In genomic region chr1:192399161-192399560, GRCh38 we compare ENCODE assay signal across 15 cellular contexts.
A peak's percentile ranks its signal among the peaks of the same experiment; 100 is the strongest.
DNase-seq lines count a peak whose midpoint lies in the region; ATAC-seq and TF ChIP-seq lines count a peak whose summit lies in the region.
"Had no signal": no experiment of that assay in that cellular context is flagged by ENCODE, and none has a peak within 500 bp of the region (broad histone marks: within the 10 kb centered on the region; RNA-seq: fewer than 3 reads in every experiment).

No MANE protein-coding gene starts in this region.

- H3K4me2 ChIP-seq in GM23338, result no peak overlapping the region

- no peak overlapping the region for H3K27ac ChIP-seq in GM23338 (ENCODE audit: low read depth)
- no peak overlapping the region for H3K27ac ChIP-seq in gastroesophageal sphincter
- H3K27ac ChIP-seq: SJSA1 had no signal

- TF ChIP-seq CTCF in GM23338 (conservative IDR thresholded peaks at IDR 0.05; ENCODE audit: low read depth in 2 of 2) (no peak), endothelial cell (IDR thresholded peaks at IDR 0.05; ENCODE audit: unreplicated experiment) (no peak), gastroesophageal sphincter (IDR thresholded peaks at IDR 0.05) (no peak)

- H4K20me1 ChIP-seq in GM23338 (replicated peaks; ENCODE audit: insufficient read depth), result no peaks in the 10 kb centered on the region

- TF ChIP-seq EP300 in gastroesophageal sphincter (IDR thresholded peaks at IDR 0.05), result no peak

- H3K79me2 ChIP-seq in GM23338 (replicated peaks; ENCODE audit: insufficient read depth), result no peaks in the 10 kb centered on the region

- H3K36me3 ChIP-seq in GM23338 (ENCODE audit: insufficient read depth) (no peaks in the 10 kb centered on the region), neuron (ENCODE audit: insufficient read depth, low read length) (no peaks in the 10 kb centered on the region), gastroesophageal sphincter (no peaks in the 10 kb centered on the region)
- H3K36me3 ChIP-seq: SJSA1 had no signal

- ATAC-seq in GM23338, result no peak
- ATAC-seq in gastroesophageal sphincter, result no peak
- ATAC-seq in GM21529 (IDR thresholded peaks at IDR 0.05; ENCODE audit: unreplicated experiment), result no peak
- ATAC-seq: CD8-positive, alpha-beta T cell; PC-3 had no signal

- H3K4me1 Mint-ChIP-seq in GM23338, result peaks cover 2% of the 10 kb centered on the region; the same call in 2 of the 3 replicates
- peaks cover 8% of the 10 kb centered on the region for H3K4me1 Mint-ChIP-seq in endothelial cell (ENCODE audit: unreplicated experiment)

- H3K36me3 Mint-ChIP-seq in GM23338 (ENCODE audit: low read depth) (no peaks in the 10 kb centered on the region), endothelial cell (ENCODE audit: low read depth, unreplicated experiment) (no peaks in the 10 kb centered on the region)
- H3K36me3 Mint-ChIP-seq: CD8-positive, alpha-beta T cell had no signal

- H3K9me3 Mint-ChIP-seq in GM23338, result no peaks in the 10 kb centered on the region
- no peaks in the 10 kb centered on the region for H3K9me3 Mint-ChIP-seq in endothelial cell (ENCODE audit: unreplicated experiment)
- H3K9me3 Mint-ChIP-seq: CD8-positive, alpha-beta T cell had no signal

- TF ChIP-seq POLR2A in gastroesophageal sphincter (IDR thresholded peaks at IDR 0.05), result no peak

- H3K4me1 ChIP-seq in GM23338 (ENCODE audit: insufficient read depth), result no peaks in the 10 kb centered on the region
- H3K4me1 ChIP-seq in neuron (ENCODE audit: insufficient read depth, low read length), result peaks cover 11% of the 10 kb centered on the region
- H3K4me1 ChIP-seq in gastroesophageal sphincter, result peaks cover 0 to 13% (median 0%) of the 10 kb centered on the region in 3 donors
- H3K4me1 ChIP-seq: SJSA1 had no signal

- H3K4me3 ChIP-seq in GM23338 (no peak overlapping the region), neuron (ENCODE audit: low read length) (no peak overlapping the region), gastroesophageal sphincter (no peak overlapping the region)
- H3K4me3 ChIP-seq: SJSA1 had no signal

- no peaks in the 10 kb centered on the region for H3K9me2 ChIP-seq in GM23338 (ENCODE audit: insufficient read depth)

- H3K27me3 ChIP-seq in GM23338 (ENCODE audit: insufficient read depth), result no peaks in the 10 kb centered on the region
- H3K27me3 ChIP-seq in neuron (ENCODE audit: insufficient read depth, low read length), result no peaks in the 10 kb centered on the region
- no peaks in the 10 kb centered on the region for H3K27me3 ChIP-seq in gastroesophageal sphincter
- H3K27me3 ChIP-seq: SJSA1 had no signal

- H3K4me3 Mint-ChIP-seq in GM23338 (no peak overlapping the region), endothelial cell (ENCODE audit: unreplicated experiment) (no peak overlapping the region)
- H3K4me3 Mint-ChIP-seq: CD8-positive, alpha-beta T cell; HFFc6 had no signal

- H2AFZ ChIP-seq in GM23338, result no peak overlapping the region
- H2AFZ ChIP-seq in neuron (ENCODE audit: low read depth, low read length), result peak overlapping the region; percentile 13

- H3K27ac Mint-ChIP-seq in GM23338, result no peak overlapping the region
- peak overlapping the region; percentile 97 for H3K27ac Mint-ChIP-seq in endothelial cell (ENCODE audit: unreplicated experiment)
- H3K27ac Mint-ChIP-seq: CD8-positive, alpha-beta T cell; HFFc6 had no signal

- H3K27me3 Mint-ChIP-seq in GM23338 (ENCODE audit: insufficient read depth, low read depth, poor library complexity), result peaks cover 2% of the 10 kb centered on the region
- H3K27me3 Mint-ChIP-seq in endothelial cell (ENCODE audit: unreplicated experiment), result no peaks in the 10 kb centered on the region

- DNase-seq in GM23338 (ENCODE audit: low spot score) (peak; percentile 4), NCI-H2227 (lab: John Stamatoyannopoulos, UW; ENCODE audit: unreplicated experiment) (peak; percentile 48), endothelial cell (ENCODE audit: low spot score) (peak; percentile 56), NCI-H510A (lab: John Stamatoyannopoulos, UW) (no peak)
- DNase-seq: CD8-positive, alpha-beta T cell; HFFc6; NCI-H1694; NCI-H2171; NCI-H524; PC-3; SW 1271 had no signal

- H3K9me3 ChIP-seq in neuron (ENCODE audit: low read length) (no peaks in the 10 kb centered on the region), gastroesophageal sphincter (no peaks in the 10 kb centered on the region)
- H3K9me3 ChIP-seq: SJSA1 had no signal

- H3F3A ChIP-seq in GM23338 (replicated peaks; ENCODE audit: low read depth), result no peaks in the 10 kb centered on the region

- 49 to 76% methylated on average over 4 of the region's 4 CpGs for WGBS in gastroesophageal sphincter (ENCODE audit: low coverage in 1 of 2), 2 donors

TF ChIP-seq in GM23338, 12 proteins besides CTCF, POLR2A, EP300 and RAD21 (continues in another document):
- no peak for TF ChIP-seq STAT1 (IDR thresholded peaks at IDR 0.05; ENCODE audit: unreplicated experiment)
- TF ChIP-seq ETS1 (IDR thresholded peaks at IDR 0.05), result no peak
- no peak for TF ChIP-seq ZNF462 (CRISPR knock-in tag; IDR thresholded peaks at IDR 0.05)
- TF ChIP-seq NANOG (IDR thresholded peaks at IDR 0.05; ENCODE audit: borderline replicate concordance), result no peak
- TF ChIP-seq POLR2AphosphoS5 (IDR thresholded peaks at IDR 0.05; ENCODE audit: low read depth), result no peak
- no peak for TF ChIP-seq CREB1 (CRISPR knock-in tag; IDR thresholded peaks at IDR 0.05; ENCODE audit: low read depth)
- no peak for TF ChIP-seq ZNF331 (CRISPR knock-in tag; IDR thresholded peaks at IDR 0.05; ENCODE audit: low read depth)
- no peak for TF ChIP-seq EZH2 (IDR thresholded peaks at IDR 0.05; ENCODE audit: low read depth, unreplicated experiment)
- TF ChIP-seq JUNB (IDR thresholded peaks at IDR 0.05; ENCODE audit: unreplicated experiment), result no peak
- no peak for TF ChIP-seq ZNF114 (CRISPR knock-in tag; IDR thresholded peaks at IDR 0.05)
